In genomic region chr7:31500656-31501055, GRCh38 we compare ENCODE assay signal across 33 cellular contexts. TPM values are rescaled to one million over a fixed set of nuclear protein-coding genes. Genes with fewer than 3 reads are reported as not detected.
"Had no signal": no experiment of that assay in that cellular context is flagged by ENCODE, and none has a peak within 500 bp of the region (broad histone marks: within the 10 kb centered on the region; RNA-seq: fewer than 3 reads in every experiment).

No MANE protein-coding gene starts in this region.

- H3K27ac Mint-ChIP-seq: activated B cell treated with CpG ODN at 0.5 μM for 24 hours; activated CD4-positive, alpha-beta memory T cell treated with anti-CD3 and anti-CD28 coated beads for 36 hours; activated naive CD4-positive, alpha-beta T cell treated with anti-CD3 and anti-CD28 coated beads for 36 hours; activated naive CD4-positive, alpha-beta T cell treated with anti-CD3 and anti-CD28 coated beads, Interleukin-2, amount 50 U/mL, for 72 hours; activated T-helper 1 cell treated with anti-CD3 and anti-CD28 coated beads, Interleukin-12 subunit alpha, Interleukin-12 subunit beta, Interleukin-2, Interleukin-4 antibody, amounts not matched to agents 30 ng/mL and 10 ng/mL and 1 ng/mL, durations not matched to agents 14 hours and 24 hours and 36 hours had no signal

- H3K27me3 Mint-ChIP-seq: activated B cell treated with CpG ODN at 0.5 μM for 24 hours; activated CD4-positive, alpha-beta memory T cell treated with anti-CD3 and anti-CD28 coated beads for 36 hours had no signal

- ATAC-seq: activated naive CD4-positive, alpha-beta T cell treated with anti-CD3 and anti-CD28 coated beads, Interleukin-2, amount 50 U/mL, for 72 hours; activated T-cell treated with anti-CD3 and anti-CD28 coated beads, Interleukin-2, amount 50 U/mL, for 4 hours had no signal

- H3K36me3 Mint-ChIP-seq: activated CD4-positive, alpha-beta memory T cell treated with anti-CD3 and anti-CD28 coated beads for 36 hours; activated naive CD4-positive, alpha-beta T cell treated with anti-CD3 and anti-CD28 coated beads, Interleukin-2, amount 50 U/mL, for 72 hours had no signal

- H3K4me1 Mint-ChIP-seq: activated B cell treated with CpG ODN at 0.5 μM for 24 hours had no signal

- H3K27me3 ChIP-seq: adrenal gland, brain microvascular endothelial cell had no signal

- H3K9me3 Mint-ChIP-seq: activated B cell treated with CpG ODN at 0.5 μM for 24 hours; activated T-cell treated with anti-CD3 and anti-CD28 coated beads, Interleukin-2, amount 50 U/mL, for 4 hours; activated T-helper 1 cell treated with anti-CD3 and anti-CD28 coated beads, Interleukin-12 subunit alpha, Interleukin-12 subunit beta, Interleukin-2, Interleukin-4 antibody, amounts not matched to agents 30 ng/mL and 10 ng/mL and 1 ng/mL, durations not matched to agents 14 hours and 24 hours and 36 hours had no signal

- H3K27ac ChIP-seq: adrenal gland, brain microvascular endothelial cell, VCaP had no signal

- DNase-seq: activated B cell treated with CpG ODN at 0.5 μM for 24 hours; activated CD4-positive, alpha-beta memory T cell treated with anti-CD3 and anti-CD28 coated beads for 36 hours; activated CD4-positive, alpha-beta T cell treated with anti-CD3 and anti-CD28 coated beads for 4 hours; activated CD4-positive, alpha-beta T cell treated with anti-CD3 and anti-CD28 coated beads, Interleukin-2, amount 50 U/mL, for 1 hour; activated CD4-positive, CD25-positive, alpha-beta regulatory T cell treated with anti-CD3 and anti-CD28 coated beads, Interleukin-2, amount 50 U/mL, for 72 hours; activated CD8-positive, alpha-beta memory T cell treated with anti-CD3 and anti-CD28 coated beads, Interleukin-2, amount 50 U/mL, for 4 hours; activated gamma-delta T cell treated with Interleukin-2 at 50 U/mL for 16 hours; activated naive CD4-positive, alpha-beta T cell treated with anti-CD3 and anti-CD28 coated beads for 36 hours; activated T-cell treated with anti-CD3 and anti-CD28 coated beads for 4 hours; activated T-cell treated with anti-CD3 and anti-CD28 coated beads, Interleukin-2, amount 50 U/mL, for 4 hours; adrenal gland; brain microvascular endothelial cell; central memory CD4-positive, alpha-beta T cell; Karpas-422; NCI-H1105 treated with DMSO at 0.1 percent for 48 hours; NCI-H1436; NCI-H1694; NCI-H1930; NCI-H2081 treated with DMSO at 0.1 percent for 48 hours; NCI-H345; NCI-H524 treated with DMSO at 0.1 percent for 48 hours; OCI-M1; Right ventricle myocardium superior; SW 1271; T-helper 1 cell; T-helper 2 cell; T-helper 9 cell had no signal

- H3K4me3 ChIP-seq: adrenal gland had no signal

- H3K4me1 ChIP-seq: adrenal gland had no signal

- H3K36me3 ChIP-seq: adrenal gland, brain microvascular endothelial cell had no signal

- H3K9me3 ChIP-seq: adrenal gland had no signal

- H3K4me3 Mint-ChIP-seq: activated B cell treated with CpG ODN at 0.5 μM for 24 hours; activated CD4-positive, alpha-beta memory T cell treated with anti-CD3 and anti-CD28 coated beads for 36 hours; activated naive CD4-positive, alpha-beta T cell treated with anti-CD3 and anti-CD28 coated beads for 36 hours; activated T-cell treated with anti-CD3 and anti-CD28 coated beads, Interleukin-2, amount 50 U/mL, for 4 hours; activated T-helper 1 cell treated with anti-CD3 and anti-CD28 coated beads, Interleukin-12 subunit alpha, Interleukin-12 subunit beta, Interleukin-2, Interleukin-4 antibody, amounts not matched to agents 30 ng/mL and 10 ng/mL and 1 ng/mL, durations not matched to agents 14 hours and 24 hours and 36 hours had no signal

RNA-seq across cellular contexts. Expression of gene ITPRID1, which starts 13.2 kb away (rescaled TPM):
- total RNA-seq: activated B cell treated with CpG ODN at 0.5 μM for 24 hours; activated CD4-positive, alpha-beta memory T cell treated with anti-CD3 and anti-CD28 coated beads for 36 hours; activated naive CD4-positive, alpha-beta T cell treated with anti-CD3 and anti-CD28 coated beads for 36 hours; activated naive CD4-positive, alpha-beta T cell treated with anti-CD3 and anti-CD28 coated beads, Interleukin-2, amount 50 U/mL, for 72 hours; activated T-cell treated with anti-CD3 and anti-CD28 coated beads, Interleukin-2, amount 50 U/mL, for 4 hours; activated T-helper 1 cell treated with anti-CD3 and anti-CD28 coated beads, Interleukin-12 subunit alpha, Interleukin-12 subunit beta, Interleukin-2, Interleukin-4 antibody, amounts not matched to agents 30 ng/mL and 10 ng/mL and 1 ng/mL, durations not matched to agents 14 hours and 24 hours and 36 hours; adrenal gland; astrocyte; MCF 10A; NCI-H460; Right ventricle myocardium superior had no signal
- polyA plus RNA-seq: adrenal gland had no signal
